In the genomic region with DNA sequence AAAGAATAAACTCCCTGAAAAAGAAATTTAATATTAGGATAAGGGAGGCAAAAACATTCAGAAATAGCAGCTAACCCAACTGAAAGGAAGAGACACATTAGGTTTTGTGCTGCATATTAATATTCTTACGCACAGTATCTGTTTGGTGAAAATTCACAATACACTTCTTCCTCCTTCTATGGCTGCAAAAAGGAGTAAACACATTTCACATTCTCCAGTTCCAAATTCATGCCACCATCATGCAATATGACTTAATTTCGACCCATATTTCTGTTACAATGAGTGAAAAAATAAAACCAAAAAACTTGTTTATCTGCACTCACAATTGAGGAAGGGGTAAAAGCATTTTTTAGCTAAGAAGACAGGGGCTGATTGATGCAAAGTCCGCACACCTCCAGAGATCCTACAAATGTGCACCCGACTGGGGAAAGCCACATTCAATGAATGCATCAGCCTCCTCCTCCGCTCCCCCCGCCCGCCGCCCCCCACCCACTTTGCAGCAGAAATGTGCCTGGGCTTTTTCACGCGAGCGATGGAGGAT, we compare ENCODE assay signal across 8 cellular contexts. TPM values are rescaled to one million over a fixed set of nuclear protein-coding genes. Genes with fewer than 3 reads are reported as not detected.
DNase-seq lines count a peak whose midpoint lies in the region; ATAC-seq lines count a peak whose summit lies in the region.

No MANE protein-coding gene starts in this region.

- H3K79me2 ChIP-seq in trophoblast cell (ENCODE audit: control insufficient read depth, insufficient read depth, low read length, poor library complexity) = peaks cover 7% of the 10 kb centered on the region

- H3K4me3 ChIP-seq in SJCRH30 = peak overlapping the region; percentile 93
- H3K4me3 ChIP-seq in trophoblast cell (ENCODE audit: low read depth, low read length) = peak overlapping the region; percentile 89

- no peak overlapping the region for H3K23ac ChIP-seq in trophoblast cell (ENCODE audit: low read length)

- H3K27me3 ChIP-seq in SJCRH30 (no peaks in the 10 kb centered on the region), trophoblast cell (ENCODE audit: insufficient read depth, low read length) (no peaks in the 10 kb centered on the region)

- H3K36me3 ChIP-seq in SJCRH30 (peaks cover 20% of the 10 kb centered on the region), trophoblast cell (ENCODE audit: control insufficient read depth in 1 of 2, insufficient read depth in 2 of 2, low read length in 2 of 2) (peaks cover 0 to 2% of the 10 kb centered on the region in 2 experiments)

- WGBS in trophoblast cell (ENCODE audit: extremely low coverage, insufficient coverage, insufficient read length) = no CpG with 5 or more reads among the region's 11 CpGs

- H2AFZ ChIP-seq in trophoblast cell (ENCODE audit: insufficient read depth, low read length, poor library complexity) = peak overlapping the region; percentile 75

- peaks cover 11% of the 10 kb centered on the region for H3K79me1 ChIP-seq in trophoblast cell (ENCODE audit: low read length)

- peak overlapping the region; percentile 63 for H3K4me2 ChIP-seq in trophoblast cell (ENCODE audit: low read length)

- H4K8ac ChIP-seq in trophoblast cell (ENCODE audit: low read depth, low read length) = no peak overlapping the region

- H2BK12ac ChIP-seq in trophoblast cell (ENCODE audit: low read length) = no peak overlapping the region

- H3K4ac ChIP-seq in trophoblast cell (ENCODE audit: low read depth, low read length) = peak overlapping the region; percentile 98

- H4K91ac ChIP-seq in trophoblast cell (ENCODE audit: low read depth, low read length) = no peak overlapping the region

- ATAC-seq in HG03045 (IDR thresholded peaks at IDR 0.05; ENCODE audit: unreplicated experiment) (no peak), GM21526 (IDR thresholded peaks at IDR 0.05; ENCODE audit: low FRiP score, unreplicated experiment) (no peak)

- no peak overlapping the region for H2AK5ac ChIP-seq in trophoblast cell (ENCODE audit: low read length)

- H3K9me3 ChIP-seq in SJCRH30 (replicated peaks) (no peaks in the 10 kb centered on the region), trophoblast cell (ENCODE audit: insufficient read depth, low read depth, low read length) (no peaks in the 10 kb centered on the region)

- H3K4me1 ChIP-seq in SJCRH30 (peaks cover 4% of the 10 kb centered on the region), trophoblast cell (ENCODE audit: control insufficient read depth in 1 of 2, insufficient read depth in 2 of 2, low read length in 2 of 2) (peaks cover 0 to 3% of the 10 kb centered on the region in 2 experiments)

- no peak overlapping the region for H2BK5ac ChIP-seq in trophoblast cell (ENCODE audit: low read depth, low read length, poor library complexity)

- no peak overlapping the region for H3K14ac ChIP-seq in trophoblast cell (ENCODE audit: low read length)

- no peak overlapping the region for H2BK120ac ChIP-seq in trophoblast cell (ENCODE audit: insufficient read depth, low read length, poor library complexity)

- no peak overlapping the region for H3K9ac ChIP-seq in trophoblast cell (ENCODE audit: low read length)

- DNase-seq in SIG-M5 treated with dmso at 0.1 percent for 504 hours (lab: John Stamatoyannopoulos, UW; ENCODE audit: unreplicated experiment) (peak; percentile 39), SIG-M5 (lab: John Stamatoyannopoulos, UW) (no peak), SJCRH30 (peak in 1 of 2 experiments; percentile 54), epithelial cell of prostate (ENCODE audit: low read depth, low spot score) (no peak), trophoblast cell (no peak), SW 1271 (lab: John Stamatoyannopoulos, UW) (no peak)

- H4K12ac ChIP-seq in trophoblast cell (ENCODE audit: low read depth, low read length) = peak overlapping the region; percentile 96

- peak overlapping the region; percentile 21; the same call in 1 of the 2 replicates for H3K27ac ChIP-seq in SJCRH30
- peak overlapping the region; percentile 90 for H3K27ac ChIP-seq in epithelial cell of prostate
- no peak overlapping the region for H3K27ac ChIP-seq in trophoblast cell (ENCODE audit: low read depth, low read length)

- H3K18ac ChIP-seq in trophoblast cell (ENCODE audit: low read length) = no peak overlapping the region

RNA-seq across cellular contexts. Expression of gene RFX7, which starts 1.0 kb away (rescaled TPM):
- 13.7 and 15.3 TPM in 2 replicates for total RNA-seq in SJCRH30 (2014; rRNA removed; shearing (Covaris generic))
- polyA plus RNA-seq in trophoblast cell (2013) = 11.0 and 12.2 TPM in 2 replicates
